Comparison of ENCODE assay signal across 8 cellular contexts in genomic region chr2:149587950-149588487, GRCh38. TPM values are rescaled to one million over a fixed set of nuclear protein-coding genes. Genes with fewer than 3 reads are reported as not detected.
DNase-seq lines count a peak whose midpoint lies in the region; ATAC-seq and TF ChIP-seq lines count a peak whose summit lies in the region.

No MANE protein-coding gene starts in this region.

- DNase-seq in CD8-positive, alpha-beta T cell: no peak
- peak in 1 of 61 donors; percentile 2 for DNase-seq in caudate nucleus (lab: John Stamatoyannopoulos, UW)
- DNase-seq in NCI-H1694 (lab: John Stamatoyannopoulos, UW): no peak
- no peak for DNase-seq in midbrain (lab: John Stamatoyannopoulos, UW)
- no peak for DNase-seq in mucosa of gallbladder (ENCODE audit: low spot score)

- no peak for TF ChIP-seq CTCF in CD8-positive, alpha-beta T cell (IDR thresholded peaks at IDR 0.05)
- TF ChIP-seq CTCF in nephron (IDR thresholded peaks at IDR 0.05; ENCODE audit: unreplicated experiment in 3 of 3): no peak

- H3K4me1 ChIP-seq in CD8-positive, alpha-beta T cell (ENCODE audit: insufficient read depth, low read length): peaks cover 31% of the 10 kb centered on the region
- peaks cover 22% of the 10 kb centered on the region for H3K4me1 ChIP-seq in HUES64 (ENCODE audit: insufficient read depth, low read length)

- CTCF ChIA-PET in CD8-positive, alpha-beta T cell (lab: Charles Lee): interaction anchor here (1.5 to 2.2 kb wide), 3 partner anchors 9 to 1651 kb away, joined by 5 to 11 read pairs (median 6); no protein-coding TSS in a partner anchor

- H3K4me3 Mint-ChIP-seq in CD8-positive, alpha-beta T cell: peak overlapping the region; percentile 94
- peak overlapping the region; percentile 95 to 97 (median 96) for H3K4me3 Mint-ChIP-seq in nephron

- POLR2A ChIA-PET in CD8-positive, alpha-beta T cell (lab: Charles Lee): interaction anchor here (0.8 to 2.1 kb wide), 6 partner anchors 16 to 1701 kb away, joined by 3 to 12 read pairs (median 4); partner anchors contain the start of genes NMI and RBM43

- H3K36me3 Mint-ChIP-seq in CD8-positive, alpha-beta T cell: peaks cover 36% of the 10 kb centered on the region
- peaks cover 18% of the 10 kb centered on the region for H3K36me3 Mint-ChIP-seq in nephron (ENCODE audit: low read depth)

- H3K27ac ChIP-seq in CD8-positive, alpha-beta T cell (ENCODE audit: low read depth, low read length): peak overlapping the region; percentile 95
- H3K27ac ChIP-seq in HUES64 (ENCODE audit: low read depth, low read length): no peak overlapping the region
- peak overlapping the region; percentile 94 for H3K27ac ChIP-seq in caudate nucleus (ENCODE audit: low read depth, low read length)

- H3K4me1 Mint-ChIP-seq in CD8-positive, alpha-beta T cell (ENCODE audit: low read depth): peaks cover 37% of the 10 kb centered on the region
- peaks cover 27% of the 10 kb centered on the region for H3K4me1 Mint-ChIP-seq in nephron

- WGBS in HUES64: 69% methylated on average over 9 of the region's 10 CpGs

- peak overlapping the region; percentile 46; the same call in 1 of the 2 replicates for H3K9ac ChIP-seq in HUES64 (ENCODE audit: low read depth, low read length)

- intact Hi-C loops in CD8-positive, alpha-beta T cell (cut with DNase I, micrococcal nuclease): loop anchor here (1.0 to 10.0 kb wide), 14 partner anchors 711 to 1822 kb away; partner anchors contain the start of genes ACVR2A (in 2 of the 2), KIF5C (in 2 of the 2), MBD5 (in 2 of the 2) and NMI (in 2 of the 2)

- no peaks in the 10 kb centered on the region for H3K27me3 ChIP-seq in CD8-positive, alpha-beta T cell (ENCODE audit: insufficient read depth, low read length)
- H3K27me3 ChIP-seq in HUES64 (ENCODE audit: insufficient read depth, low read length): no peaks in the 10 kb centered on the region

- no peaks in the 10 kb centered on the region for H3K9me3 ChIP-seq in CD8-positive, alpha-beta T cell (ENCODE audit: low read length)
- H3K9me3 ChIP-seq in HUES64 (ENCODE audit: insufficient read depth, low read depth, low read length): no peaks in the 10 kb centered on the region

- H3K27me3 Mint-ChIP-seq in CD8-positive, alpha-beta T cell (ENCODE audit: low read depth): peaks cover 11% of the 10 kb centered on the region
- H3K27me3 Mint-ChIP-seq in nephron (ENCODE audit: low read depth): peaks cover 3% of the 10 kb centered on the region

- H3K36me3 ChIP-seq in CD8-positive, alpha-beta T cell (ENCODE audit: insufficient read depth, low read length): no peaks in the 10 kb centered on the region
- H3K36me3 ChIP-seq in HUES64 (ENCODE audit: insufficient read depth, low read length): peaks cover 32% of the 10 kb centered on the region

- H3K27ac Mint-ChIP-seq in CD8-positive, alpha-beta T cell: peak overlapping the region; percentile 98
- H3K27ac Mint-ChIP-seq in nephron: peak overlapping the region; percentile 98 to 100 (median 100)

- no peaks in the 10 kb centered on the region for H3K9me3 Mint-ChIP-seq in CD8-positive, alpha-beta T cell
- no peaks in the 10 kb centered on the region for H3K9me3 Mint-ChIP-seq in nephron

- H3K4me3 ChIP-seq in CD8-positive, alpha-beta T cell (ENCODE audit: low read depth, low read length): peak overlapping the region; percentile 86
- peak overlapping the region; percentile 99 for H3K4me3 ChIP-seq in HUES64 (ENCODE audit: low read length)

- no peak for ATAC-seq in CD8-positive, alpha-beta T cell
- ATAC-seq in GM21367 (IDR thresholded peaks at IDR 0.05; ENCODE audit: unreplicated experiment): peak; percentile 9

RNA-seq across cellular contexts. Expression of gene MMADHC, which starts 0.4 kb away (rescaled TPM):
- 10 to 100 TPM; 74.1 to 84.7 TPM for total RNA-seq in CD8-positive, alpha-beta T cell
- polyA plus RNA-seq in HUES64 (2013, experiment 1 of 2): 132 TPM
- 121 TPM for polyA plus RNA-seq in HUES64 (2013, experiment 2 of 2)
- total RNA-seq in mucosa of gallbladder: 74.2 TPM
